In genomic region chr20:41340327-41341055, GRCh38 we compare ENCODE assay signal across 8 cellular contexts. TPM values are rescaled to one million over a fixed set of nuclear protein-coding genes. Genes with fewer than 3 reads are reported as not detected.
A peak's percentile ranks its signal among the peaks of the same experiment; 100 is the strongest.
DNase-seq lines count a peak whose midpoint lies in the region; ATAC-seq and TF ChIP-seq lines count a peak whose summit lies in the region.

Gene LPIN3, plus strand, starts transcription at chr20:41340821. Its CDS starts 4,983 bp downstream, at chr20:41345804.

- H3K36me3 ChIP-seq in ascending aorta (peaks cover 0 to under 1% of the 10 kb centered on the region in 2 donors), right atrium auricular region (no peaks in the 10 kb centered on the region), psoas muscle (ENCODE audit: insufficient read depth in 1 of 2, low read depth in 1 of 2) (no peaks in the 10 kb centered on the region)

- peak within 1 kb of the TSS; percentile 67 for H3K4me3 ChIP-seq in LNCaP clone FGC (ENCODE audit: low read depth, low read length)
- H3K4me3 ChIP-seq in ascending aorta = peak within 1 kb of the TSS; percentile 48 to 55
- H3K4me3 ChIP-seq in right atrium auricular region = peak within 1 kb of the TSS; percentile 41 to 54
- H3K4me3 ChIP-seq in psoas muscle = peak within 1 kb of the TSS; percentile 52

- peak; percentile 70 for TF ChIP-seq CTCF in LNCaP clone FGC (IDR thresholded peaks at IDR 0.05; ENCODE audit: control insufficient read depth, extremely low read depth, insufficient read depth)
- TF ChIP-seq CTCF in ascending aorta (IDR thresholded peaks at IDR 0.05) = no peak
- TF ChIP-seq CTCF in right atrium auricular region (IDR thresholded peaks at IDR 0.05) = peak in 1 of 2 donors; percentile 42
- TF ChIP-seq CTCF in psoas muscle (IDR thresholded peaks at IDR 0.05) = no peak

- intact Hi-C loops in ascending aorta (cut with DNase I) (loop anchor here (1.0 kb wide), 6 partner anchors 23 to 167 kb away; partner anchors contain the start of gene ZHX3), psoas muscle (cut with DNase I) (loop anchor here (2.0 to 5.0 kb wide), 4 partner anchors 70 to 206 kb away; no protein-coding TSS in a partner anchor)

- peak; percentile 68 to 84 (median 78) for ATAC-seq in psoas muscle
- ATAC-seq in GM19328 (IDR thresholded peaks at IDR 0.05; ENCODE audit: unreplicated experiment) = no peak

- 23 to 30% (median 25%) methylated on average over 31 to 33 of the region's 33 CpGs for WGBS in psoas muscle, 3 donors

- peak; percentile 5 for DNase-seq in NCI-H2107 (lab: John Stamatoyannopoulos, UW)
- no peak for DNase-seq in NCI-H2107 treated with DMSO at 0.1 percent for 48 hours (lab: John Stamatoyannopoulos, UW; ENCODE audit: unreplicated experiment)
- DNase-seq in LNCaP clone FGC (ENCODE audit: low read depth) = peak; percentile 88
- peak; percentile 38 for DNase-seq in T follicular helper cell (ENCODE audit: low read depth)
- DNase-seq in ascending aorta (ENCODE audit: low spot score in 2 of 2) = peak; percentile 48 to 92
- DNase-seq in right atrium auricular region (ENCODE audit: low spot score) = peak; percentile 93
- peak; percentile 84 to 90 for DNase-seq in psoas muscle

- H3K27me3 ChIP-seq in ascending aorta = no peaks in the 10 kb centered on the region
- no peaks in the 10 kb centered on the region for H3K27me3 ChIP-seq in right atrium auricular region
- H3K27me3 ChIP-seq in psoas muscle (ENCODE audit: insufficient read depth in 3 of 3, low read length in 2 of 3) = no peaks in the 10 kb centered on the region

- H3K9me3 ChIP-seq in ascending aorta (no peaks in the 10 kb centered on the region), right atrium auricular region (no peaks in the 10 kb centered on the region), psoas muscle (no peaks in the 10 kb centered on the region)

- H3K27ac ChIP-seq in ascending aorta (peak within 1 kb of the TSS; percentile 81 to 82), right atrium auricular region (peak within 1 kb of the TSS; percentile 78 to 81), psoas muscle (peak within 1 kb of the TSS; percentile 60)

- H3K4me1 ChIP-seq in ascending aorta (peaks cover 4 to 9% of the 10 kb centered on the region in 2 donors), right atrium auricular region (peaks cover 0 to 21% of the 10 kb centered on the region in 2 donors), psoas muscle (peaks cover 11% of the 10 kb centered on the region)

RNA-seq across cellular contexts. Expression of gene LPIN3, which starts in this region (rescaled TPM):
- total RNA-seq in ascending aorta (63.0 TPM), right atrium auricular region (10 to 100 TPM in 1 of 2 donors, 1 to 10 TPM in 1; 9.7 to 13.7 TPM), psoas muscle (1 to 10 TPM in 3 of 4 donors, under 1 TPM in 1; 0.57 to 2.4 (median 1.3) TPM)
- polyA plus RNA-seq in psoas muscle = 1 to 10 TPM; 1.1 to 3.0 (median 2.0) TPM
